Comparison of ENCODE assay signal across 1 cellular context in the genomic region with DNA sequence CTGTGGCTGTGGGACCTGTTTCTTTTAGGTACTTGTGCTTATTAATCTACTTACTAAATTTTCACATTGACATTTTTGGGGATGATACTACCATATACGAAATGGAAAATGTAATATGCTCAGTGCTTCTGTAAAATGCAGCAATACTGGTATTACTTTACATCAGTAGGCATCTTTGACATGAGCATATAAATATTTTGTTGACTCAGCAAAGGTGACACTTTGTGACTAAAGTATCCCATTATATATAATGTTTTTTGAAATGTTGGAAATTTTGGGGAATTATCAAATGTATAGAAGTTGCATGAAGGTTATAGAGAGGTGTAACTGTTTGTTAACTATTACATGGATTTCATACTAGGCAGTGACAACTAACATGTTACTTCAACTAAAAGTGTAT.
TF ChIP-seq lines count a peak whose summit lies in the region.

No MANE protein-coding gene starts in this region.

TF ChIP-seq in HepG2, 621 proteins besides CTCF, POLR2A, EP300 and RAD21:
- TF ChIP-seq MAFK (conservative IDR thresholded peaks at IDR 0.05 in 1 of 2, IDR thresholded peaks at IDR 0.05 in 1 of 2; ENCODE audit: low read length in 2 of 2), result peak; percentile 89 to 97
- no peak for TF ChIP-seq NR3C1 (CRISPR knock-in tag; IDR thresholded peaks at IDR 0.05)
- TF ChIP-seq MAFF (IDR thresholded peaks at IDR 0.05; ENCODE audit: low read depth, low read length), result peak; percentile 94
TF ChIP-seq in HepG2: peak in this region for 2.
